In genomic region chr2:38551746-38552145, GRCh38 we compare ENCODE assay signal across 31 cellular contexts.
"Had no signal": no experiment of that assay in that cellular context is flagged by ENCODE, and none has a peak within 500 bp of the region (broad histone marks: within the 10 kb centered on the region; RNA-seq: fewer than 3 reads in every experiment).

No MANE protein-coding gene starts in this region.

- H3K27ac ChIP-seq: esophagus muscularis mucosa, foreskin keratinocyte, heart left ventricle, neutrophil, ovary, SK-N-MC, skin epidermis, testis, transverse colon, WERI-Rb-1 had no signal

- H3K27ac Mint-ChIP-seq: dendritic cell treated with granulocyte-macrophage colony-stimulating factor and Interleukin-4, amounts not matched to agents 40 ng/mL and 50 ng/mL, for 4 days; mesothelial cell of epicardium; stimulated activated memory B cell treated with anti-CD40 and anti-IgM and Interleukin-4, amounts not matched to agents 10 μg/mL and 1 μg/mL and 100 μg/mL, for 72 hours had no signal

- H3K27me3 Mint-ChIP-seq: dendritic cell treated with granulocyte-macrophage colony-stimulating factor and Interleukin-4, amounts not matched to agents 40 ng/mL and 50 ng/mL, for 4 days; progenitor cell of endocrine pancreas had no signal

- H3K4me1 Mint-ChIP-seq: immature natural killer cell; naive B cell; nephron progenitor cell; stimulated activated memory B cell treated with anti-CD40 and anti-IgM and Interleukin-4, amounts not matched to agents 10 μg/mL and 1 μg/mL and 100 μg/mL, for 72 hours had no signal

- H3K4me1 ChIP-seq: foreskin keratinocyte, testis, transverse colon had no signal

- ATAC-seq: foreskin keratinocyte; sciatic nerve; stimulated activated memory B cell treated with anti-CD40 and anti-IgM and Interleukin-4, amounts not matched to agents 10 μg/mL and 1 μg/mL and 100 μg/mL, for 72 hours had no signal

- H3K9me3 Mint-ChIP-seq: activated naive CD4-positive, alpha-beta T cell treated with anti-CD3 and anti-CD28 coated beads, Interleukin-2, amount 10 ng/mL, durations not matched to agents 7 days and 5 days; activated T-cell treated with anti-CD3 and anti-CD28 coated beads, Interleukin-2, amount 50 U/mL, for 4 hours; dendritic cell treated with granulocyte-macrophage colony-stimulating factor and Interleukin-4, amounts not matched to agents 40 ng/mL and 50 ng/mL, for 4 days; immature natural killer cell; nephron progenitor cell; stimulated activated memory B cell treated with anti-CD40 and anti-IgM and Interleukin-4, amounts not matched to agents 10 μg/mL and 1 μg/mL and 100 μg/mL, for 72 hours had no signal

- H3K27me3 ChIP-seq: esophagus muscularis mucosa, foreskin keratinocyte, heart left ventricle, neutrophil, ovary, testis, transverse colon had no signal

- H3K36me3 Mint-ChIP-seq: activated naive CD4-positive, alpha-beta T cell treated with anti-CD3 and anti-CD28 coated beads, Interleukin-2, amount 10 ng/mL, durations not matched to agents 7 days and 5 days; immature natural killer cell; naive B cell; stimulated activated memory B cell treated with anti-CD40 and anti-IgM and Interleukin-4, amounts not matched to agents 10 μg/mL and 1 μg/mL and 100 μg/mL, for 72 hours had no signal

- H3K36me3 ChIP-seq: ovary, transverse colon, WERI-Rb-1 had no signal

- FAIRE-seq: kidney had no signal

- H3K4me3 Mint-ChIP-seq: activated naive CD4-positive, alpha-beta T cell treated with anti-CD3 and anti-CD28 coated beads, Interleukin-2, amount 10 ng/mL, durations not matched to agents 7 days and 5 days; activated T-cell treated with anti-CD3 and anti-CD28 coated beads, Interleukin-2, amount 50 U/mL, for 4 hours; dendritic cell treated with granulocyte-macrophage colony-stimulating factor and Interleukin-4, amounts not matched to agents 40 ng/mL and 50 ng/mL, for 4 days; immature natural killer cell; mesothelial cell of epicardium; naive B cell; nephron progenitor cell; stimulated activated memory B cell treated with anti-CD40 and anti-IgM and Interleukin-4, amounts not matched to agents 10 μg/mL and 1 μg/mL and 100 μg/mL, for 72 hours had no signal

- H3K4me3 ChIP-seq: esophagus muscularis mucosa, heart left ventricle, ovary, SK-N-MC, skin epidermis, testis, transverse colon had no signal

- DNase-seq: activated CD4-positive, alpha-beta T cell treated with anti-CD3 and anti-CD28 coated beads, Interleukin-2, amount 50 U/mL, for 1 hour; activated CD4-positive, CD25-positive, alpha-beta regulatory T cell treated with anti-CD3 and anti-CD28 coated beads, Interleukin-2, amount 50 U/mL, for 72 hours; activated CD8-positive, alpha-beta memory T cell treated with anti-CD3 and anti-CD28 coated beads, Interleukin-2, amount 50 U/mL, for 4 hours; activated effector memory CD4-positive, alpha-beta T cell treated with anti-CD3 and anti-CD28 coated beads, Interleukin-2, amount 50 U/mL, for 16 hours; activated naive CD4-positive, alpha-beta T cell treated with anti-CD3 and anti-CD28 coated beads, Interleukin-2, amount 10 ng/mL, durations not matched to agents 7 days and 5 days; activated T-cell treated with anti-CD3 and anti-CD28 coated beads, Interleukin-2, amount 50 U/mL, for 4 hours; amygdala; caudate nucleus; effector CD4-positive, alpha-beta T cell; foreskin keratinocyte; heart left ventricle; hypothalamus; immature natural killer cell; kidney; naive B cell; nephron progenitor cell; ovary; stimulated activated CD4-positive, alpha-beta T cell treated with anti-CD3 and anti-CD28 coated beads, Interleukin-4, amount 100 ng/mL, for 24 hours; T1000; testis; transverse colon; WERI-Rb-1 had no signal

- H3K9me3 ChIP-seq: esophagus muscularis mucosa, neutrophil, testis, transverse colon had no signal
